ENCODE assay signal across 7 cellular contexts in genomic region chr12:6752931-6753771, GRCh38. TPM values are rescaled to one million over a fixed set of nuclear protein-coding genes. Genes with fewer than 3 reads are reported as not detected.
DNase-seq lines count a peak whose midpoint lies in the region; ATAC-seq and TF ChIP-seq lines count a peak whose summit lies in the region.

Gene MLF2 (minus strand): TSS chr12:6753141. CDS start chr12:6752334, 807 bp downstream.

- no peaks in the 10 kb centered on the region for H3K9me3 ChIP-seq in hepatocyte (ENCODE audit: low read depth)

- peaks cover 7% of the 10 kb centered on the region for H3K4me1 ChIP-seq in hepatocyte (ENCODE audit: insufficient read depth)

- peak within 1 kb of the TSS; percentile 92 for H3K4me3 ChIP-seq in hepatocyte

- H2AFZ ChIP-seq in hepatocyte, result peak within 1 kb of the TSS; percentile 72

- peaks cover 26% of the 10 kb centered on the region for H3K79me2 ChIP-seq in hepatocyte

- peak; percentile 98 for TF ChIP-seq CTCF in hepatocyte (IDR thresholded peaks at IDR 0.05; ENCODE audit: poor library complexity)

- peak within 1 kb of the TSS; percentile 100 for H3K27ac ChIP-seq in hepatocyte

- peak; percentile 97 for DNase-seq in NCI-H2081 (lab: John Stamatoyannopoulos, UW)
- DNase-seq in T1000 (lab: John Stamatoyannopoulos, UW), result peak; percentile 93
- peak; percentile 99 for DNase-seq in astrocyte of the hippocampus (ENCODE audit: low read depth, low spot score)
- DNase-seq in hepatocyte (ENCODE audit: low spot score), result peak; percentile 98
- DNase-seq in retina, result peak; percentile 98

- H4K20me1 ChIP-seq in hepatocyte (ENCODE audit: insufficient read depth, poor library complexity, severe bottlenecking), result peaks cover 12% of the 10 kb centered on the region

- H3K36me3 ChIP-seq in hepatocyte (replicated peaks; ENCODE audit: insufficient read depth, low read depth), result no peaks in the 10 kb centered on the region

- H3K4me2 ChIP-seq in hepatocyte, result peak within 1 kb of the TSS; percentile 89

- ATAC-seq in GM18508 (IDR thresholded peaks at IDR 0.05; ENCODE audit: insufficient read depth, unreplicated experiment) (peak; percentile 82), HG03025 (IDR thresholded peaks at IDR 0.05; ENCODE audit: low FRiP score, unreplicated experiment) (peak; percentile 81)

- H3K27me3 ChIP-seq in hepatocyte, result no peaks in the 10 kb centered on the region

- no peaks in the 10 kb centered on the region for H3K9me2 ChIP-seq in hepatocyte (replicated peaks; ENCODE audit: insufficient read depth)

- 0% methylated on average over 27 of the region's 61 CpGs for WGBS in hepatocyte (ENCODE audit: low lambda C conversion rate, missing lambda C conversion rate)

RNA-seq across cellular contexts. Expression of gene MLF2, which starts in this region (rescaled TPM):
- 210 and 241 TPM in 2 replicates for total RNA-seq in hepatocyte
- polyA plus RNA-seq in hepatocyte, result 508 and 535 TPM in 2 replicates

Comparison
In these comparisons a context has a peak if more than half of its experiments do, and no peak if none do; other contexts are left out.
1. Peak in every context shown above with its lines: DNase-seq, ATAC-seq, H3K4me3 ChIP-seq and H3K27ac ChIP-seq.